In the genomic region with DNA sequence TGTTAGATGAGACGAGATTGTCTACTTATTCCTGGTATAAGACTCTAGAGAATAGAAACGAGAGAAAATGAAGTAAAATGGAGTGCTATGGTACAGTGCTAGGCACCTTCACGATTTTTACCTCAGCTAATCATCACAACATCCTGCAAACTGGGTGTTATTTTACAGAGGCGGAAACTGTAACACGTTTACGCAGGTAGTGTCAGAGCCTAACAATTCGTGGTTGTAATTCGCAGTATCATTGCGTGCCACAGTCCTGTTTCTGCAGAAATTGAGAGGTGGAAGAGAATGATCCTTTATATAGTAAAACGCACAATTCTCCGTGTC, we compare ENCODE assay signal across 8 cellular contexts. TPM values are rescaled to one million over a fixed set of nuclear protein-coding genes. Genes with fewer than 3 reads are reported as not detected.
DNase-seq lines count a peak whose midpoint lies in the region; TF ChIP-seq lines count a peak whose summit lies in the region.

No MANE protein-coding gene starts in this region.

- no peaks in the 10 kb centered on the region for H3K27me3 ChIP-seq in brain microvascular endothelial cell (replicated peaks)
- H3K27me3 ChIP-seq in tibial nerve: no peaks in the 10 kb centered on the region

- no peaks in the 10 kb centered on the region; the same call in 1 of the 2 replicates for H3K36me3 Mint-ChIP-seq in HFFc6 (ENCODE audit: low read depth)

- peaks cover 0 to 20% (median 9%) of the 10 kb centered on the region in 4 donors for H3K4me1 ChIP-seq in tibial nerve

- H3K36me3 ChIP-seq in brain microvascular endothelial cell (replicated peaks): no peaks in the 10 kb centered on the region
- no peaks in the 10 kb centered on the region for H3K36me3 ChIP-seq in tibial nerve

- H3K9me3 ChIP-seq in tibial nerve: no peaks in the 10 kb centered on the region

- peak overlapping the region; percentile 100 for H3K4me3 Mint-ChIP-seq in HFFc6

- peak overlapping the region; percentile 87 for H3K4me3 ChIP-seq in brain microvascular endothelial cell (ENCODE audit: low read depth, low read length)
- H3K4me3 ChIP-seq in lower leg skin (ENCODE audit: low read depth, poor library complexity, severe bottlenecking): peak overlapping the region; percentile 69
- peak overlapping the region; percentile 60 to 87 (median 77) for H3K4me3 ChIP-seq in tibial nerve

- in situ Hi-C loops in brain microvascular endothelial cell (cut with HindIII; ENCODE audit: low pct_ligation_motif_present, low sequenced_read_pairs): no loop called here

- peak overlapping the region; percentile 49 for H3K27ac ChIP-seq in brain microvascular endothelial cell
- H3K27ac ChIP-seq in tibial nerve: peak overlapping the region; percentile 19 to 91 (median 76)

- no peaks in the 10 kb centered on the region for H3K9me3 Mint-ChIP-seq in HFFc6

- H3K27ac Mint-ChIP-seq in HFFc6: peak overlapping the region; percentile 92

- peak; percentile 51 to 63 for DNase-seq in SHP77 (lab: John Stamatoyannopoulos, UW)
- no peak for DNase-seq in SHP77 treated with DMSO at 0.1 percent for 48 hours (lab: John Stamatoyannopoulos, UW)
- no peak for DNase-seq in HFFc6
- DNase-seq in NCI-H1694 treated with DMSO at 0.1 percent for 48 hours (lab: John Stamatoyannopoulos, UW): peak; percentile 83
- no peak for DNase-seq in brain microvascular endothelial cell
- DNase-seq in lower leg skin (ENCODE audit: low spot score in 2 of 2): no peak
- no peak for DNase-seq in tibial nerve (ENCODE audit: low spot score in 2 of 2)
- no peak for DNase-seq in nucleus accumbens (lab: John Stamatoyannopoulos, UW)

- intact Hi-C loops in lower leg skin (cut with DNase I; ENCODE audit: low total_unique reads): no loop called here

- WGBS in lower leg skin, 2 donors: 1 to 2% methylated on average over 11 of the region's 11 CpGs
- WGBS in tibial nerve, 2 donors: 1 to 2% methylated on average over 11 of the region's 11 CpGs

- no peak for TF ChIP-seq EP300 in tibial nerve (IDR thresholded peaks at IDR 0.05)

- no peaks in the 10 kb centered on the region for H3K27me3 Mint-ChIP-seq in HFFc6 (ENCODE audit: insufficient read depth)

- TF ChIP-seq CTCF in HFFc6 (IDR thresholded peaks at IDR 0.05): no peak
- TF ChIP-seq CTCF in brain microvascular endothelial cell (IDR thresholded peaks at IDR 0.05; ENCODE audit: low read depth, low read length, missing control alignments): no peak
- TF ChIP-seq CTCF in lower leg skin (IDR thresholded peaks at IDR 0.05): no peak
- no peak for TF ChIP-seq CTCF in tibial nerve (IDR thresholded peaks at IDR 0.05)

- TF ChIP-seq POLR2A in lower leg skin (IDR thresholded peaks at IDR 0.05) (no peak), tibial nerve (IDR thresholded peaks at IDR 0.05) (no peak)

- peaks cover 29% of the 10 kb centered on the region for H3K4me1 Mint-ChIP-seq in HFFc6 (ENCODE audit: low read depth)

RNA-seq across cellular contexts. Expression of gene TBC1D19, which starts 0.4 kb away (rescaled TPM):
- 10 to 100 TPM in 4 of 6 experiments, 1 to 10 TPM in 2; 8.5 to 14.4 (median 12.1) TPM for total RNA-seq in HFFc6 (2021; fragmentation: NEBNext Ultra II Directional; extraction: Animal tissue kit (Norgen Biotek cat#: 25700))
- total RNA-seq in lower leg skin (10 to 100 TPM in 2 of 4 donors, 1 to 10 TPM in 2; 7.5 to 15.7 (median 9.0) TPM), tibial nerve (10 to 100 TPM; 19.8 to 23.4 (median 20.7) TPM)

Comparison
In these comparisons a context has a peak if more than half of its experiments do, and no peak if none do; other contexts are left out.
1. DNase-seq: peak in SHP77 (2 of 2) and NCI-H1694 treated with DMSO at 0.1 percent for 48 hours (single experiment); none in SHP77 treated with DMSO at 0.1 percent for 48 hours (single experiment), HFFc6 (single experiment), brain microvascular endothelial cell (single experiment), lower leg skin (0 of 2), tibial nerve (0 of 2) and nucleus accumbens (0 of 56).
2. Peak in every context shown above with its lines, with median percentiles within 50 percentile points of each other: H3K4me3 ChIP-seq.